ENCODE assay signal across 7 cellular contexts in genomic region chr2:65164379-65165023, GRCh38. TPM values are rescaled to one million over a fixed set of nuclear protein-coding genes. Genes with fewer than 3 reads are reported as not detected.
DNase-seq lines count a peak whose midpoint lies in the region; TF ChIP-seq lines count a peak whose summit lies in the region.

No MANE protein-coding gene starts in this region.

- H3K27ac ChIP-seq in caudate nucleus (ENCODE audit: low read depth, low read length) = peak overlapping the region; percentile 87
- H3K27ac ChIP-seq in transverse colon = peak overlapping the region; percentile 18 to 56 (median 28)
- H3K27ac ChIP-seq in colonic mucosa = no peak overlapping the region

- 47 to 59% methylated on average over 2 to 4 of the region's 4 CpGs for WGBS in transverse colon (ENCODE audit: low coverage in 1 of 2), 2 donors

- intact Hi-C loops in transverse colon (cut with DNase I; ENCODE audit: low total_unique reads) = no loop called here
- intact Hi-C loops in colonic mucosa (cut with DNase I) = no loop called here

- no peak for TF ChIP-seq CTCF in transverse colon (IDR thresholded peaks at IDR 0.05)
- TF ChIP-seq CTCF in colonic mucosa (IDR thresholded peaks at IDR 0.05) = no peak

- H3K27me3 ChIP-seq in transverse colon = no peaks in the 10 kb centered on the region
- no peaks in the 10 kb centered on the region for H3K27me3 ChIP-seq in colonic mucosa

- TF ChIP-seq POLR2A in transverse colon (IDR thresholded peaks at IDR 0.05) = no peak

- H3K4me1 ChIP-seq in transverse colon (peaks cover 3 to 48% (median 20%) of the 10 kb centered on the region in 4 donors), colonic mucosa (peaks cover 5% of the 10 kb centered on the region)

- H3K36me3 ChIP-seq in transverse colon = no peaks in the 10 kb centered on the region
- no peaks in the 10 kb centered on the region for H3K36me3 ChIP-seq in colonic mucosa

- no peaks in the 10 kb centered on the region for H3K9me3 ChIP-seq in transverse colon
- H3K9me3 ChIP-seq in colonic mucosa = no peaks in the 10 kb centered on the region

- H3K4me3 ChIP-seq in transverse colon (no peak overlapping the region), colonic mucosa (no peak overlapping the region)

- DNase-seq in Kasumi-1 (lab: John Stamatoyannopoulos, UW) (peak; percentile 64), caudate nucleus (lab: John Stamatoyannopoulos, UW) (no peak), midbrain (lab: John Stamatoyannopoulos, UW) (peak; percentile 47), transverse colon (no peak), 8988T (no peak), colonic mucosa (no peak), NCI-H446 (lab: John Stamatoyannopoulos, UW) (no peak)

- TF ChIP-seq EP300 in transverse colon (IDR thresholded peaks at IDR 0.05; ENCODE audit: low read depth) = no peak

- H3K9ac ChIP-seq in colonic mucosa (ENCODE audit: low read depth in 2 of 2, low read length in 2 of 2) = peak overlapping the region in 1 of 2 donors; percentile 10

- in situ Hi-C loops in transverse colon (cut with MboI; ENCODE audit: low pct_ligation_motif_present in 1 of 4, low pct_unique_long_range_greater_than_20kb in 1 of 4, low sequenced_read_pairs in 3 of 4) = loop anchor here in 1 of 4 donors (25.0 kb wide), 1 partner anchor 252 kb away; no protein-coding TSS in a partner anchor

RNA-seq across cellular contexts. Expression of gene RAB1A, which starts 34.6 kb away (rescaled TPM):
- 10 to 100 TPM; 16.9 to 98.3 (median 55.0) TPM for total RNA-seq in transverse colon
- 100 to 1,000 TPM; 187 to 212 TPM for total RNA-seq in colonic mucosa

Comparison
In these comparisons a context has a peak if more than half of its experiments do, and no peak if none do; other contexts are left out.
1. DNase-seq: peak in Kasumi-1 (2 of 2) and midbrain (single experiment); none in caudate nucleus (0 of 61), transverse colon (single experiment), 8988T (single experiment), colonic mucosa (single experiment) and NCI-H446 (0 of 2).